Comparison of ENCODE assay signal across 20 cellular contexts in genomic region chr1:197638316-197638715, GRCh38.
A peak's percentile ranks its signal among the peaks of the same experiment; 100 is the strongest.
DNase-seq lines count a peak whose midpoint lies in the region; ATAC-seq and TF ChIP-seq lines count a peak whose summit lies in the region.
"Had no signal": no experiment of that assay in that cellular context is flagged by ENCODE, and none has a peak within 500 bp of the region (broad histone marks: within the 10 kb centered on the region; RNA-seq: fewer than 3 reads in every experiment).

No MANE protein-coding gene starts in this region.

- CTCF ChIA-PET in OCI-LY7 (lab: Charles Lee; ENCODE audit: unreplicated experiment), result no interaction called here

- H3K4me3 ChIP-seq in OCI-LY7 (ENCODE audit: low read depth, low read length, poor library complexity, severe bottlenecking) (peak overlapping the region; percentile 39), right atrium auricular region (no peak overlapping the region)
- H3K4me3 ChIP-seq: breast epithelium, hepatocyte, lower lobe of right lung had no signal

- H4K20me1 ChIP-seq in OCI-LY7 (ENCODE audit: insufficient read depth, low read length), result no peaks in the 10 kb centered on the region

- H3K36me3 ChIP-seq in OCI-LY7 (ENCODE audit: insufficient read depth, low read length) (peaks cover 49% of the 10 kb centered on the region), right atrium auricular region (no peaks in the 10 kb centered on the region)
- H3K36me3 ChIP-seq: breast epithelium had no signal

- peak; percentile 81 for ATAC-seq in GM18868 (IDR thresholded peaks at IDR 0.05; ENCODE audit: unreplicated experiment)
- ATAC-seq in GM21825 (IDR thresholded peaks at IDR 0.05; ENCODE audit: unreplicated experiment), result no peak
- ATAC-seq: CD8-positive, alpha-beta T cell; lower lobe of right lung; Panc1 had no signal

- no TSS peak for BruUV-seq in OCI-LY7 (replicated peaks; lab: Mats Ljungman, UMichigan)

- H3K9me2 ChIP-seq in OCI-LY7 (ENCODE audit: insufficient read depth, low read length), result no peaks in the 10 kb centered on the region

- H3K4me2 ChIP-seq in OCI-LY7 (ENCODE audit: low read length), result peak overlapping the region; percentile 64
- H3K4me2 ChIP-seq: hepatocyte had no signal

- intact Hi-C loops in OCI-LY7 (cut with micrococcal nuclease; ENCODE audit: unreplicated experiment), result loop anchor here (1.0 to 10.0 kb wide), 3 partner anchors 124 to 526 kb away; partner anchors contain the start of gene DENND1B

- no peaks in the 10 kb centered on the region for H3K79me2 ChIP-seq in OCI-LY7 (ENCODE audit: insufficient read depth, low read depth, low read length)
- H3K79me2 ChIP-seq: hepatocyte had no signal

- H3K27ac ChIP-seq in OCI-LY7 (ENCODE audit: low read depth, low read length, poor library complexity, severe bottlenecking), result peak overlapping the region; percentile 92
- H3K27ac ChIP-seq in right atrium auricular region, result peak overlapping the region; percentile 37 to 68
- H3K27ac ChIP-seq: breast epithelium, hepatocyte, lower lobe of right lung had no signal

- POLR2A ChIA-PET in OCI-LY7 (lab: Charles Lee), result interaction anchor here (0.8 to 1.6 kb wide), 10 partner anchors 11 to 503 kb away, joined by 3 to 11 read pairs (median 4); partner anchors contain the start of gene DENND1B

- H3K4me1 ChIP-seq in OCI-LY7 (ENCODE audit: insufficient read depth, low read length, poor library complexity, severe bottlenecking), result peaks cover 40% of the 10 kb centered on the region
- peaks cover 0 to 4% of the 10 kb centered on the region in 2 donors for H3K4me1 ChIP-seq in right atrium auricular region
- H3K4me1 ChIP-seq: breast epithelium, lower lobe of right lung had no signal

- DNase-seq in NCI-H128 (lab: John Stamatoyannopoulos, UW; ENCODE audit: unreplicated experiment) (peak; percentile 33), OCI-LY7 (ENCODE audit: low spot score) (peak; percentile 88), right atrium auricular region (ENCODE audit: low spot score) (no peak), DMS153 treated with DMSO at 0.1 percent for 48 hours (lab: John Stamatoyannopoulos, UW; ENCODE audit: unreplicated experiment) (no peak)
- DNase-seq in activated naive CD4-positive, alpha-beta T cell treated with Interleukin-2 at 50 U/mL for 16 hours, result no peak
- DNase-seq: activated CD4-positive, alpha-beta T cell treated with anti-CD3 and anti-CD28 coated beads, Interleukin-2, amount 50 U/mL, for 4 hours; activated CD8-positive, alpha-beta memory T cell treated with anti-CD3 and anti-CD28 coated beads, Interleukin-2, amount 50 U/mL, for 48 hours; activated effector memory CD4-positive, alpha-beta T cell treated with anti-CD3 and anti-CD28 coated beads, Interleukin-2, amount 50 U/mL, for 16 hours; CD8-positive, alpha-beta T cell; cortex of kidney; H7; lower lobe of right lung; NCI-H1092; NCI-H748 treated with DMSO at 0.1 percent for 48 hours; T-helper 2 cell had no signal

- H3K9me3 ChIP-seq in OCI-LY7 (ENCODE audit: low read length), result peaks cover 18% of the 10 kb centered on the region
- H3K9me3 ChIP-seq in right atrium auricular region, result peaks cover 0 to 7% of the 10 kb centered on the region in 2 donors

- TF ChIP-seq CTCF in OCI-LY7 (conservative IDR thresholded peaks at IDR 0.05; ENCODE audit: low read length), result no peak
- no peak for TF ChIP-seq CTCF in right atrium auricular region (IDR thresholded peaks at IDR 0.05)

- H3K27me3 ChIP-seq in right atrium auricular region, result no peaks in the 10 kb centered on the region
- H3K27me3 ChIP-seq: breast epithelium, hepatocyte had no signal

- H2AFZ ChIP-seq in OCI-LY7 (ENCODE audit: low read length), result peak overlapping the region; percentile 23; the same call in 1 of the 2 replicates
- H2AFZ ChIP-seq: hepatocyte had no signal

Comparison
In these comparisons a context has a peak if more than half of its experiments do, and no peak if none do; other contexts are left out.
1. DNase-seq: peak in NCI-H128 (single experiment) and OCI-LY7 (single experiment); none in right atrium auricular region (single experiment), activated naive CD4-positive, alpha-beta T cell treated with Interleukin-2 at 50 U/mL for 16 hours (single experiment) and DMS153 treated with DMSO at 0.1 percent for 48 hours (single experiment).